Comparison of ENCODE assay signal across 7 cellular contexts in genomic region chrX:154370300-154370881, GRCh38. TPM values are rescaled to one million over a fixed set of nuclear protein-coding genes. Genes with fewer than 3 reads are reported as not detected.
DNase-seq lines count a peak whose midpoint lies in the region; ATAC-seq, FAIRE-seq and TF ChIP-seq lines count a peak whose summit lies in the region.

No MANE protein-coding gene starts in this region.

- no peak for ATAC-seq in pancreas
- ATAC-seq in HG02623 (IDR thresholded peaks at IDR 0.05; ENCODE audit: unreplicated experiment) = no peak

- H4K20me1 ChIP-seq in H9 (ENCODE audit: control insufficient read depth, insufficient read depth, insufficient read length) = no peaks in the 10 kb centered on the region

- H3K36me3 Mint-ChIP-seq in H9 (ENCODE audit: insufficient read depth in 1 of 3, low read depth in 3 of 3) = peaks cover 29 to 40% (median 33%) of the 10 kb centered on the region in 3 experiments

- H3K4me1 ChIP-seq in H9 (ENCODE audit: insufficient read depth, low read length) (no peaks in the 10 kb centered on the region), esophagus squamous epithelium (peaks cover 15 to 93% (median 23%) of the 10 kb centered on the region in 3 donors), pancreas (peaks cover 0 to 6% (median 0%) of the 10 kb centered on the region in 3 donors)

- no peak overlapping the region for H2BK5ac ChIP-seq in H9 (ENCODE audit: insufficient read length, low read length)

- H3K79me2 ChIP-seq in H9 (ENCODE audit: insufficient read depth, low read length) = peaks cover 17% of the 10 kb centered on the region; the same call in 1 of the 2 replicates

- no peak overlapping the region for H3K27ac ChIP-seq in H9 (ENCODE audit: insufficient read length, low read depth, low read length)
- peak overlapping the region; percentile 97 for H3K27ac ChIP-seq in RWPE1
- H3K27ac ChIP-seq in esophagus squamous epithelium = peak overlapping the region; percentile 84 to 99 (median 96)
- H3K27ac ChIP-seq in pancreas = peak overlapping the region in 3 of 4 donors; percentile 3 to 81 (median 72)

- no peak overlapping the region for H3K4ac ChIP-seq in H9 (ENCODE audit: low read depth, low read length)

- no peak overlapping the region for H4K8ac ChIP-seq in H9 (replicated peaks; ENCODE audit: insufficient read length, low read depth, low read length)

- DNase-seq in H9 (no peak), RWPE1 (ENCODE audit: low spot score) (no peak), esophagus squamous epithelium (lab: John Stamatoyannopoulos, UW) (no peak), pancreas (no peak), NCI-H345 (lab: John Stamatoyannopoulos, UW) (no peak), AG20443 (ENCODE audit: low spot score) (no peak)

- H3T11ph ChIP-seq in H9 (ENCODE audit: low read length) = no peak overlapping the region

- H3K9ac ChIP-seq in H9 (ENCODE audit: extremely low read depth, insufficient read length, low read length) = peak overlapping the region; percentile 95

- TF ChIP-seq CTCF in H9 (conservative IDR thresholded peaks at IDR 0.05) = no peak
- no peak for TF ChIP-seq CTCF in RWPE1 (conservative IDR thresholded peaks at IDR 0.05; ENCODE audit: low read depth)
- no peak for TF ChIP-seq CTCF in esophagus squamous epithelium (IDR thresholded peaks at IDR 0.05)
- TF ChIP-seq CTCF in pancreas (IDR thresholded peaks at IDR 0.05) = no peak

- H3K36me3 ChIP-seq in esophagus squamous epithelium = peaks cover 9 to 23% (median 12%) of the 10 kb centered on the region in 3 donors
- peaks cover 0 to 8% (median 0%) of the 10 kb centered on the region in 3 donors for H3K36me3 ChIP-seq in pancreas

- no peak overlapping the region for H2BK20ac ChIP-seq in H9 (ENCODE audit: low read depth, low read length, poor library complexity, severe bottlenecking)

- peak overlapping the region; percentile 95 to 97 (median 96) for H3K27ac Mint-ChIP-seq in H9

- peak overlapping the region; percentile 59 for H3K4me2 ChIP-seq in H9 (ENCODE audit: insufficient read depth, insufficient read length, low read length)

- peak overlapping the region; percentile 55 to 76 (median 70) for H3K4me3 ChIP-seq in esophagus squamous epithelium
- peak overlapping the region; percentile 22 to 55 (median 44) for H3K4me3 ChIP-seq in pancreas

- H3K23me2 ChIP-seq in H9 (ENCODE audit: insufficient read length, low read depth, low read length, poor library complexity, severe bottlenecking) = peaks cover 5% of the 10 kb centered on the region

- no peak for FAIRE-seq in pancreas (lab: Jason Lieb, UNC)

- H3K23ac ChIP-seq in H9 (ENCODE audit: insufficient read length, low read depth, low read length) = no peak overlapping the region

- no peak overlapping the region for H2BK12ac ChIP-seq in H9 (ENCODE audit: insufficient read length, low read depth, low read length)

- POLR2A ChIA-PET in RWPE1 (lab: Yijun Ruan, JAX; ENCODE audit: low non-redundant PET) = interaction anchor here (0.5 kb wide), 1 partner anchor 33 kb away, joined by 7 read pairs; no protein-coding TSS in a partner anchor

- H3K27me3 ChIP-seq in H9 (ENCODE audit: insufficient read depth, low read length) (no peaks in the 10 kb centered on the region), esophagus squamous epithelium (no peaks in the 10 kb centered on the region), pancreas (no peaks in the 10 kb centered on the region)

- H3K4me3 Mint-ChIP-seq in H9 = peak overlapping the region; percentile 84 to 93

- H3K14ac ChIP-seq in H9 (ENCODE audit: insufficient read depth, low read length) = peak overlapping the region; percentile 90

- no peaks in the 10 kb centered on the region for H3K79me1 ChIP-seq in H9 (ENCODE audit: insufficient read depth, low read depth, low read length, poor library complexity, severe bottlenecking)

- H2AFZ ChIP-seq in H9 (ENCODE audit: low read length) = no peak overlapping the region

- CTCF ChIA-PET in RWPE1 (lab: Yijun Ruan, JAX) = no interaction called here

- H3K9me3 ChIP-seq in H9 (ENCODE audit: control insufficient read depth, low read depth, low read length) = no peaks in the 10 kb centered on the region
- no peaks in the 10 kb centered on the region for H3K9me3 ChIP-seq in esophagus squamous epithelium
- H3K9me3 ChIP-seq in pancreas = no peaks in the 10 kb centered on the region

- no peak overlapping the region for H2BK120ac ChIP-seq in H9 (ENCODE audit: low read depth, low read length, poor library complexity, severe bottlenecking)

- H3K27me3 Mint-ChIP-seq in H9 (ENCODE audit: low read depth) = peaks cover 5% of the 10 kb centered on the region

- peak overlapping the region; percentile 63 for H3K18ac ChIP-seq in H9 (ENCODE audit: insufficient read length, low read depth, low read length)

- peak overlapping the region; percentile 3 for H4K5ac ChIP-seq in H9 (ENCODE audit: insufficient read length, low read depth, low read length)

- H3K4me1 Mint-ChIP-seq in H9 = peaks cover 2 to 18% of the 10 kb centered on the region in 2 experiments; a peak in 3 of 4 replicates

- no peak for TF ChIP-seq POLR2A in esophagus squamous epithelium (IDR thresholded peaks at IDR 0.05)

- peak overlapping the region; percentile 2 for H4K91ac ChIP-seq in H9 (ENCODE audit: insufficient read length, low read depth, low read length)

- no peak overlapping the region for H2AK5ac ChIP-seq in H9 (ENCODE audit: insufficient read length, low read length)

- peak overlapping the region; percentile 31 for H3K56ac ChIP-seq in H9 (ENCODE audit: insufficient read length, low read depth, low read length)

- no peak overlapping the region for H2BK15ac ChIP-seq in H9 (ENCODE audit: low read depth, low read length)

- no CpG with 5 or more reads among the region's 52 CpGs for WGBS in H9 (ENCODE audit: extremely low coverage, insufficient read length, low lambda C conversion rate)
- no CpG with 5 or more reads among the region's 52 CpGs for WGBS in esophagus squamous epithelium, 2 donors
- 6 to 34% methylated on average over 36 to 52 of the region's 52 CpGs for WGBS in pancreas, 2 donors

- intact Hi-C loops in esophagus squamous epithelium (cut with DNase I) = no loop called here
- intact Hi-C loops in pancreas (cut with DNase I) = no loop called here

- H3K9me3 Mint-ChIP-seq in H9 = peaks cover 44 to 54% of the 10 kb centered on the region in 2 experiments

RNA-seq across cellular contexts. Expression of gene FLNA, which starts 4.0 kb away (rescaled TPM):
- total RNA-seq in H9 (2021) (946 and 957 TPM in 2 replicates), esophagus squamous epithelium (1,000 to 10,000 TPM in 1 of 4 donors, 100 to 1,000 TPM in 3; 290 to 1,242 (median 582) TPM), pancreas (100 to 1,000 TPM in 4 of 6 donors, 10 to 100 TPM in 2; 67.0 to 298 (median 142) TPM)
- polyA plus RNA-seq in pancreas = 100 to 1,000 TPM; 222 to 259 TPM

RNA-seq across cellular contexts. Expression of gene EMD, which starts 8.7 kb away (rescaled TPM):
- total RNA-seq in H9 (2021) (113 and 115 TPM in 2 replicates), esophagus squamous epithelium (10 to 100 TPM; 12.7 to 50.1 (median 40.2) TPM), pancreas (10 to 100 TPM; 23.1 to 42.9 (median 38.7) TPM)
- polyA plus RNA-seq in pancreas = 10 to 100 TPM; 56.0 to 86.7 TPM

RNA-seq across cellular contexts. Expression of gene RPL10, which starts 27.8 kb away (rescaled TPM):
- 2,110 and 2,124 TPM in 2 replicates for total RNA-seq in H9 (2021)
- total RNA-seq in esophagus squamous epithelium = 1,000 to 10,000 TPM; 2,607 to 8,937 (median 4,770) TPM
- total RNA-seq in pancreas = 1,000 to 10,000 TPM; 2,194 to 4,058 (median 3,145) TPM
- 1,000 to 10,000 TPM; 2,751 to 3,412 TPM for polyA plus RNA-seq in pancreas

RNA-seq across cellular contexts. Expression of gene DNASE1L1, which starts 38.7 kb away (rescaled TPM):
- total RNA-seq in H9 (2021) = 14.2 and 14.5 TPM in 2 replicates
- total RNA-seq in esophagus squamous epithelium = 10 to 100 TPM; 21.7 to 41.4 (median 32.1) TPM
- total RNA-seq in pancreas = 10 to 100 TPM in 1 of 6 donors, 1 to 10 TPM in 5; 5.1 to 13.6 (median 7.3) TPM
- 10 to 100 TPM; 11.3 to 16.5 TPM for polyA plus RNA-seq in pancreas

RNA-seq across cellular contexts. Expression of gene TAFAZZIN, which starts 40.9 kb away (rescaled TPM):
- total RNA-seq in H9 (2021) (24.7 and 25.5 TPM in 2 replicates), esophagus squamous epithelium (10 to 100 TPM; 16.3 to 37.4 (median 31.4) TPM), pancreas (10 to 100 TPM; 14.6 to 26.7 (median 17.1) TPM)
- 10 to 100 TPM; 77.0 to 82.7 TPM for polyA plus RNA-seq in pancreas
